2 cellular contexts compared by ENCODE assay signal in the genomic region with DNA sequence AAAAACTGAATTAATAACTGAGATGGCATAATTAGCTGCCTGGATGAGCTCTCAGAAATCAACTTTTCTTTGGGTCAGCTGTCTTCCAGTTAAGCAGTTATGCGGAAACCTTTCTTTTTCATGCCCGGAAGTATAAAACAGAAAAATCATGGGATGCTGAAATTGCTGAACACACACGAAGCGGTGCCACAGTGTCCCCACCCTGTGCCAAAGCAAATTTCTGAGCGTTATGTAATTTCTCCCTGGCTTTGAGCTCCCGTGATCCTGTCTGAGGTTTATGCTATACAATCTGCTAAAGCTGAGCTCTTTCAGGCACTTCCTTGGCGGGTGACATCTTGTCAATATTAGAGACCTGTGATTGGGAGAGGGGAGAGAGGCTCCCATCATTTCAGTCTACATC.
TF ChIP-seq lines count a peak whose summit lies in the region.

No MANE protein-coding gene starts in this region.

TF ChIP-seq in H1, 55 proteins besides CTCF, POLR2A, EP300 and RAD21:
- no peak for TF ChIP-seq SP1 (IDR thresholded peaks at IDR 0.05; ENCODE audit: low read depth, low read length)
- TF ChIP-seq YY1 (IDR thresholded peaks at IDR 0.05; ENCODE audit: low read depth, low read length): no peak
- no peak for TF ChIP-seq TCF12 (IDR thresholded peaks at IDR 0.05; ENCODE audit: low read depth, low read length)
- no peak for TF ChIP-seq CBX8 (IDR thresholded peaks at IDR 0.05; ENCODE audit: borderline replicate concordance, low read depth, low read length)
- TF ChIP-seq NANOG (IDR thresholded peaks at IDR 0.05; ENCODE audit: insufficient read depth, low read depth, low read length, poor library complexity, severe bottlenecking): no peak
- no peak for TF ChIP-seq GTF2F1 (IDR thresholded peaks at IDR 0.05; ENCODE audit: borderline replicate concordance, low read depth, low read length)
- no peak for TF ChIP-seq EGR1 (IDR thresholded peaks at IDR 0.05; ENCODE audit: borderline replicate concordance, low read depth, low read length)
- TF ChIP-seq TAF1 (IDR thresholded peaks at IDR 0.05; ENCODE audit: low read depth, low read length): no peak
- no peak for TF ChIP-seq E2F6 (IDR thresholded peaks at IDR 0.05)
- no peak for TF ChIP-seq BRCA1 (IDR thresholded peaks at IDR 0.05; ENCODE audit: low read depth, low read length)
- TF ChIP-seq JUND (IDR thresholded peaks at IDR 0.05; ENCODE audit: low read length): no peak
- TF ChIP-seq CREB1 (IDR thresholded peaks at IDR 0.05): no peak
- no peak for TF ChIP-seq MAX (IDR thresholded peaks at IDR 0.05)

TF ChIP-seq in WTC11, 78 proteins besides CTCF, POLR2A, EP300 and RAD21:
- TF ChIP-seq ZNF121 (CRISPR knock-in tag; IDR thresholded peaks at IDR 0.05) (no peak), NFE2L1 (CRISPR knock-in tag; IDR thresholded peaks at IDR 0.05) (no peak), CREM (CRISPR knock-in tag; IDR thresholded peaks at IDR 0.05) (no peak), ZNF671 (CRISPR knock-in tag; IDR thresholded peaks at IDR 0.05) (no peak), TEAD4 (CRISPR knock-in tag; IDR thresholded peaks at IDR 0.05) (no peak), ZNF263 (CRISPR knock-in tag; IDR thresholded peaks at IDR 0.05; ENCODE audit: low read depth) (no peak), ZNF416 (CRISPR knock-in tag; IDR thresholded peaks at IDR 0.05) (no peak), USF1 (CRISPR knock-in tag; IDR thresholded peaks at IDR 0.05) (no peak)
- TF ChIP-seq, protein P1, sequence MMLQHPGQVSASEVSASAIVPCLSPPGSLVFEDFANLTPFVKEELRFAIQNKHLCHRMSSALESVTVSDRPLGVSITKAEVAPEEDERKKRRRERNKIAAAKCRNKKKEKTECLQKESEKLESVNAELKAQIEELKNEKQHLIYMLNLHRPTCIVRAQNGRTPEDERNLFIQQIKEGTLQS (CRISPR knock-in tag; conservative IDR thresholded peaks at IDR 0.05): no peak
TF ChIP-seq in WTC11: peak in this region for 0.
